ENCODE assay signal across 12 cellular contexts in genomic region chr6:38176797-38177751, GRCh38.
DNase-seq lines count a peak whose midpoint lies in the region; ATAC-seq, FAIRE-seq and TF ChIP-seq lines count a peak whose summit lies in the region.
"Had no signal": no experiment of that assay in that cellular context is flagged by ENCODE, and none has a peak within 500 bp of the region (broad histone marks: within the 10 kb centered on the region; RNA-seq: fewer than 3 reads in every experiment).

No MANE protein-coding gene starts in this region.

- no peak for TF ChIP-seq EP300 in gastroesophageal sphincter (IDR thresholded peaks at IDR 0.05)

- H3K36me3 ChIP-seq in osteoblast (ENCODE audit: insufficient read depth, low read length) (no peaks in the 10 kb centered on the region), gastroesophageal sphincter (peaks cover 0 to 35% of the 10 kb centered on the region in 2 donors)

- H3K4me1 ChIP-seq in foreskin keratinocyte (no peaks in the 10 kb centered on the region), osteoblast (ENCODE audit: insufficient read depth, low read length) (no peaks in the 10 kb centered on the region), gastroesophageal sphincter (no peaks in the 10 kb centered on the region)

- H3K4me3 ChIP-seq in osteoblast (ENCODE audit: insufficient read depth, low read length) (no peak overlapping the region), gastroesophageal sphincter (no peak overlapping the region)

- peak; percentile 26 for ATAC-seq in foreskin keratinocyte
- ATAC-seq in gastroesophageal sphincter: no peak

- no peak for TF ChIP-seq POLR2A in gastroesophageal sphincter (IDR thresholded peaks at IDR 0.05)

- FAIRE-seq in D721Med (lab: Jason Lieb, UNC): no peak

- H3K9me3 ChIP-seq in osteoblast (ENCODE audit: low read depth, low read length) (no peaks in the 10 kb centered on the region), gastroesophageal sphincter (no peaks in the 10 kb centered on the region)

- no peak overlapping the region for H3K27ac ChIP-seq in foreskin keratinocyte
- no peak overlapping the region for H3K27ac ChIP-seq in osteoblast (ENCODE audit: low read depth, low read length)
- H3K27ac ChIP-seq in gastroesophageal sphincter: no peak overlapping the region
- H3K27ac ChIP-seq: epithelial cell of prostate had no signal

- no peaks in the 10 kb centered on the region for H3K79me2 ChIP-seq in osteoblast (ENCODE audit: insufficient read depth, low read length)

- no peak overlapping the region for H2AFZ ChIP-seq in osteoblast (ENCODE audit: low read length)

- WGBS in gastroesophageal sphincter (ENCODE audit: low coverage in 1 of 2), 2 donors: 73 to 85% methylated on average over 19 to 24 of the region's 32 CpGs

- H4K20me1 ChIP-seq in osteoblast (ENCODE audit: insufficient read depth, low read length): no peaks in the 10 kb centered on the region

- TF ChIP-seq CTCF in D721Med (IDR thresholded peaks at IDR 0.05; ENCODE audit: insufficient read depth, missing control alignments) (no peak), foreskin keratinocyte (conservative IDR thresholded peaks at IDR 0.05) (no peak), osteoblast (IDR thresholded peaks at IDR 0.05; ENCODE audit: extremely low read depth, low read depth, low read length) (no peak), gastroesophageal sphincter (IDR thresholded peaks at IDR 0.05) (no peak)

- no peak overlapping the region for H3K4me2 ChIP-seq in osteoblast (ENCODE audit: insufficient read depth, low read length)

- DNase-seq in D721Med (ENCODE audit: insufficient read length, low spot score): peak; percentile 79
- DNase-seq in NCI-H2227 (lab: John Stamatoyannopoulos, UW; ENCODE audit: unreplicated experiment): peak; percentile 66
- no peak for DNase-seq in foreskin keratinocyte
- DNase-seq in osteoblast (ENCODE audit: insufficient read length, low spot score, missing footprints): peak; percentile 83
- no peak for DNase-seq in putamen (ENCODE audit: low spot score)
- DNase-seq in SKM-1 (lab: John Stamatoyannopoulos, UW; ENCODE audit: unreplicated experiment): no peak
- DNase-seq in AML-193 (lab: John Stamatoyannopoulos, UW): no peak
- DNase-seq: activated CD8-positive, alpha-beta memory T cell treated with anti-CD3 and anti-CD28 coated beads for 24 hours; central memory CD4-positive, alpha-beta T cell; GOT3 had no signal

- no peaks in the 10 kb centered on the region for H3K27me3 ChIP-seq in foreskin keratinocyte
- no peaks in the 10 kb centered on the region for H3K27me3 ChIP-seq in osteoblast (ENCODE audit: insufficient read depth, low read length)
- no peaks in the 10 kb centered on the region for H3K27me3 ChIP-seq in gastroesophageal sphincter

Comparison
In these comparisons a context has a peak if more than half of its experiments do, and no peak if none do; other contexts are left out.
1. DNase-seq: peak in D721Med (single experiment), NCI-H2227 (single experiment) and osteoblast (single experiment); none in foreskin keratinocyte (0 of 2), putamen (single experiment), SKM-1 (single experiment) and AML-193 (0 of 2).